9 cellular contexts compared by ENCODE assay signal in the genomic region with DNA sequence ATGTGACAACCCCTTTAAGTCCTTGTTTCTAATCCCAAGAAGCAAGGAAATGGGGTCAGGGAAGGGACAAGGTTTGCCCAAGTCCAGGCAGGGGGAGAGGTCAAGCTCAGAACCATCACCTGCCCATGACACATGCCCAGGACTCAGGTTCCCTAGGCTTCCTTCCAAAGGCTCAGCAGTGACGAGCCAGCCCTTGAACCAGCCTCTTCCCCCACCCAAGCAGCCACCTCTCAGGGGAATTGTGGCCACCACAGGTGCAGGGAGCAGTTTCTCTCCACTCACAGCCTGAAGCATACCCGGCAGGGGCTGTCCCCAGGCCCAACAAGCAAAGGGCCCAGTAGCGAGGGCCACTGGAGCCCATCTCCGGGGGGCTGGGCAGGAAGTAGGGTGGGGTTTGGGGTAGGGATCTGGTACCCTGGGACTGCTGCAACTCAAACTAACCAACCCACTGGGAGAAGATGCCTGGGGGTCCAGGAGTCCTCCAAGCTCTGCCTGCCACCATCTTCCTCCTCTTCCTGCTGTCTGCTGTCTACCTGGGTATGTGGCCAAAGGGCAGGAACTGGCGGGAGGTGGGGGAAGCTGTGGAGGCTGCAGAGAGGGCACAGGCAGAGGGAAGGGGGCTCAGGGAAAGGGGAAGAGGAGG. TPM values are rescaled to one million over a fixed set of nuclear protein-coding genes. Genes with fewer than 3 reads are reported as not detected.
DNase-seq lines count a peak whose midpoint lies in the region; ATAC-seq and TF ChIP-seq lines count a peak whose summit lies in the region.
"Had no signal": no experiment of that assay in that cellular context is flagged by ENCODE, and none has a peak within 500 bp of the region (broad histone marks: within the 10 kb centered on the region; RNA-seq: fewer than 3 reads in every experiment).

A gene (plus strand): TSS at position 433 of the 643 bp plus-strand sequence. CDS start 26 bp downstream, at position 459.

- no peak for TF ChIP-seq EP300 in sigmoid colon (IDR thresholded peaks at IDR 0.05)

- peaks cover 85% of the 10 kb centered on the region for H3K4me1 Mint-ChIP-seq in CD4-positive, alpha-beta T cell (ENCODE audit: low read depth)
- H3K4me1 Mint-ChIP-seq in activated naive CD8-positive, alpha-beta T cell treated with anti-CD3 and anti-CD28 coated beads, Interleukin-2, amount 50 U/mL, for 24 hours = peaks cover 88% of the 10 kb centered on the region
- H3K4me1 Mint-ChIP-seq in WTC11 = peaks cover 8% of the 10 kb centered on the region

- peak within 1 kb of the TSS; percentile 78 for H3K4me3 Mint-ChIP-seq in CD4-positive, alpha-beta T cell
- peak within 1 kb of the TSS; percentile 76 for H3K4me3 Mint-ChIP-seq in activated naive CD8-positive, alpha-beta T cell treated with anti-CD3 and anti-CD28 coated beads, Interleukin-2, amount 50 U/mL, for 24 hours
- no peak within 1 kb of the TSS for H3K4me3 Mint-ChIP-seq in WTC11

- H3K4me1 ChIP-seq in sigmoid colon = no peaks in the 10 kb centered on the region

- no peaks in the 10 kb centered on the region for H3K27me3 ChIP-seq in CD4-positive, alpha-beta T cell (ENCODE audit: control insufficient read depth, insufficient read depth, low read length)
- no peaks in the 10 kb centered on the region for H3K27me3 ChIP-seq in sigmoid colon

- intact Hi-C loops in CD4-positive, alpha-beta T cell (cut with DNase I, micrococcal nuclease) = no loop called here
- intact Hi-C loops in sigmoid colon (cut with DNase I) = no loop called here

- no peak for DNase-seq in CD4-positive, alpha-beta T cell
- peak; percentile 70 for DNase-seq in activated naive CD8-positive, alpha-beta T cell treated with anti-CD3 and anti-CD28 coated beads, Interleukin-2, amount 50 U/mL, for 24 hours
- DNase-seq in HK-2 (ENCODE audit: unreplicated experiment) (no peak), SW480 (ENCODE audit: low spot score) (no peak), WTC11 (ENCODE audit: low spot score) (no peak), sigmoid colon (no peak)
- DNase-seq: H7 had no signal

- no peak for TF ChIP-seq POLR2A in sigmoid colon (IDR thresholded peaks at IDR 0.05)

- CTCF ChIA-PET in CD4-positive, alpha-beta T cell (lab: Charles Lee) = interaction anchor here (7.3 kb wide), 1 partner anchor 12 kb away, joined by 119 read pairs; no protein-coding TSS in a partner anchor
- CTCF ChIA-PET in WTC11 (lab: Charles Lee) = interaction anchor here (0.8 to 1.2 kb wide), 2 partner anchors 54 to 60 kb away, joined by 3 read pairs; no protein-coding TSS in a partner anchor

- POLR2A ChIA-PET in CD4-positive, alpha-beta T cell (lab: Charles Lee) = interaction anchor here (0.8 to 11.4 kb wide), 6 partner anchors 10 to 51 kb away, joined by 3 to 465 read pairs (median 22); a partner anchor contains a TSS
- POLR2A ChIA-PET in WTC11 (lab: Charles Lee) = no interaction called here

- H3K36me3 Mint-ChIP-seq in CD4-positive, alpha-beta T cell (ENCODE audit: low read depth) = peaks cover 1% of the 10 kb centered on the region
- peaks cover 4% of the 10 kb centered on the region for H3K36me3 Mint-ChIP-seq in activated naive CD8-positive, alpha-beta T cell treated with anti-CD3 and anti-CD28 coated beads, Interleukin-2, amount 50 U/mL, for 24 hours (ENCODE audit: low read depth)
- H3K36me3 Mint-ChIP-seq in WTC11 = peaks cover under 1% of the 10 kb centered on the region

- no peaks in the 10 kb centered on the region for H3K9me3 Mint-ChIP-seq in CD4-positive, alpha-beta T cell
- no peaks in the 10 kb centered on the region for H3K9me3 Mint-ChIP-seq in activated naive CD8-positive, alpha-beta T cell treated with anti-CD3 and anti-CD28 coated beads, Interleukin-2, amount 50 U/mL, for 24 hours
- no peaks in the 10 kb centered on the region for H3K9me3 Mint-ChIP-seq in WTC11

- H3K36me3 ChIP-seq in sigmoid colon = peaks cover 0 to 3% (median 1%) of the 10 kb centered on the region in 4 donors

- no peak for ATAC-seq in CD4-positive, alpha-beta T cell (ENCODE audit: poor library complexity)
- ATAC-seq in GM19023 (IDR thresholded peaks at IDR 0.05; ENCODE audit: unreplicated experiment) (peak; percentile 66), HG03097 (IDR thresholded peaks at IDR 0.05; ENCODE audit: low FRiP score, unreplicated experiment) (peak; percentile 55), WTC11 (no peak)
- ATAC-seq in activated naive CD8-positive, alpha-beta T cell treated with anti-CD3 and anti-CD28 coated beads, Interleukin-2, amount 50 U/mL, for 24 hours = peak; percentile 35

- no peaks in the 10 kb centered on the region for H3K9me3 ChIP-seq in CD4-positive, alpha-beta T cell (ENCODE audit: control insufficient read depth, low read length)
- no peaks in the 10 kb centered on the region for H3K9me3 ChIP-seq in sigmoid colon

- WGBS in sigmoid colon, 2 donors = 40 to 81% methylated on average over 5 of the region's 5 CpGs

- H3K4me3 ChIP-seq in sigmoid colon = no peak within 1 kb of the TSS

- no peak for TF ChIP-seq CTCF in CD4-positive, alpha-beta T cell (IDR thresholded peaks at IDR 0.05)
- no peak for TF ChIP-seq CTCF in WTC11 (IDR thresholded peaks at IDR 0.05)
- TF ChIP-seq CTCF in sigmoid colon (IDR thresholded peaks at IDR 0.05) = no peak

- H3K27ac Mint-ChIP-seq in CD4-positive, alpha-beta T cell = peak within 1 kb of the TSS; percentile 98
- peak within 1 kb of the TSS; percentile 76 for H3K27ac Mint-ChIP-seq in activated naive CD8-positive, alpha-beta T cell treated with anti-CD3 and anti-CD28 coated beads, Interleukin-2, amount 50 U/mL, for 24 hours
- H3K27ac Mint-ChIP-seq in WTC11 = no peak within 1 kb of the TSS

- peak within 1 kb of the TSS; percentile 91 for H3K27ac ChIP-seq in CD4-positive, alpha-beta T cell (ENCODE audit: low read depth, low read length)
- H3K27ac ChIP-seq in sigmoid colon = no peak within 1 kb of the TSS

- no peaks in the 10 kb centered on the region for H3K27me3 Mint-ChIP-seq in CD4-positive, alpha-beta T cell
- no peaks in the 10 kb centered on the region for H3K27me3 Mint-ChIP-seq in activated naive CD8-positive, alpha-beta T cell treated with anti-CD3 and anti-CD28 coated beads, Interleukin-2, amount 50 U/mL, for 24 hours
- peaks cover 31% of the 10 kb centered on the region for H3K27me3 Mint-ChIP-seq in WTC11 (ENCODE audit: low read depth)

TF ChIP-seq in WTC11, 78 proteins besides CTCF, POLR2A, EP300 and RAD21:
- no peak for TF ChIP-seq GRHL2 (CRISPR knock-in tag; IDR thresholded peaks at IDR 0.05; ENCODE audit: insufficient replicate concordance, severe bottlenecking)
- no peak for TF ChIP-seq SMAD4 (CRISPR knock-in tag; IDR thresholded peaks at IDR 0.05)
- TF ChIP-seq ZNF219 (CRISPR knock-in tag; IDR thresholded peaks at IDR 0.05; ENCODE audit: borderline replicate concordance) = no peak
- TF ChIP-seq CREM (CRISPR knock-in tag; IDR thresholded peaks at IDR 0.05) = no peak
- no peak for TF ChIP-seq ETV6 (CRISPR knock-in tag; IDR thresholded peaks at IDR 0.05)
- TF ChIP-seq NR1H2 (CRISPR knock-in tag; IDR thresholded peaks at IDR 0.05) = no peak
- TF ChIP-seq ZNF232 (CRISPR knock-in tag; IDR thresholded peaks at IDR 0.05) = no peak
- TF ChIP-seq, protein P1, sequence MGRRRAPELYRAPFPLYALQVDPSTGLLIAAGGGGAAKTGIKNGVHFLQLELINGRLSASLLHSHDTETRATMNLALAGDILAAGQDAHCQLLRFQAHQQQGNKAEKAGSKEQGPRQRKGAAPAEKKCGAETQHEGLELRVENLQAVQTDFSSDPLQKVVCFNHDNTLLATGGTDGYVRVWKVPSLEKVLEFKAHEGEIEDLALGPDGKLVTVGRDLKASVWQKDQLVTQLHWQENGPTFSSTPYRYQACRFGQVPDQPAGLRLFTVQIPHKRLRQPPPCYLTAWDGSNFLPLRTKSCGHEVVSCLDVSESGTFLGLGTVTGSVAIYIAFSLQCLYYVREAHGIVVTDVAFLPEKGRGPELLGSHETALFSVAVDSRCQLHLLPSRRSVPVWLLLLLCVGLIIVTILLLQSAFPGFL (CRISPR knock-in tag; IDR thresholded peaks at IDR 0.05; ENCODE audit: borderline replicate concordance) = no peak

RNA-seq across cellular contexts. Expression of the gene that starts here (rescaled TPM):
- 1 to 10 TPM; 3.7 to 3.8 TPM for total RNA-seq in CD4-positive, alpha-beta T cell
- total RNA-seq in WTC11 (2021) (0.42 to 1.2 TPM (median 0.71 TPM) in 3 replicates), sigmoid colon (not detected)
- 100 to 1,000 TPM in 1 of 3 donors, 1 to 10 TPM in 2; 1.8 to 169 (median 3.6) TPM for polyA plus RNA-seq in sigmoid colon
- total RNA-seq: H7 had no signal

Comparison
In these comparisons a context has a peak if more than half of its experiments do, and no peak if none do; other contexts are left out.
1. ATAC-seq: peak in GM19023 (single experiment), HG03097 (single experiment) and activated naive CD8-positive, alpha-beta T cell treated with anti-CD3 and anti-CD28 coated beads, Interleukin-2, amount 50 U/mL, for 24 hours (single experiment); none in CD4-positive, alpha-beta T cell (single experiment) and WTC11 (single experiment).